Comparison of ENCODE assay signal across 8 cellular contexts in the genomic region with DNA sequence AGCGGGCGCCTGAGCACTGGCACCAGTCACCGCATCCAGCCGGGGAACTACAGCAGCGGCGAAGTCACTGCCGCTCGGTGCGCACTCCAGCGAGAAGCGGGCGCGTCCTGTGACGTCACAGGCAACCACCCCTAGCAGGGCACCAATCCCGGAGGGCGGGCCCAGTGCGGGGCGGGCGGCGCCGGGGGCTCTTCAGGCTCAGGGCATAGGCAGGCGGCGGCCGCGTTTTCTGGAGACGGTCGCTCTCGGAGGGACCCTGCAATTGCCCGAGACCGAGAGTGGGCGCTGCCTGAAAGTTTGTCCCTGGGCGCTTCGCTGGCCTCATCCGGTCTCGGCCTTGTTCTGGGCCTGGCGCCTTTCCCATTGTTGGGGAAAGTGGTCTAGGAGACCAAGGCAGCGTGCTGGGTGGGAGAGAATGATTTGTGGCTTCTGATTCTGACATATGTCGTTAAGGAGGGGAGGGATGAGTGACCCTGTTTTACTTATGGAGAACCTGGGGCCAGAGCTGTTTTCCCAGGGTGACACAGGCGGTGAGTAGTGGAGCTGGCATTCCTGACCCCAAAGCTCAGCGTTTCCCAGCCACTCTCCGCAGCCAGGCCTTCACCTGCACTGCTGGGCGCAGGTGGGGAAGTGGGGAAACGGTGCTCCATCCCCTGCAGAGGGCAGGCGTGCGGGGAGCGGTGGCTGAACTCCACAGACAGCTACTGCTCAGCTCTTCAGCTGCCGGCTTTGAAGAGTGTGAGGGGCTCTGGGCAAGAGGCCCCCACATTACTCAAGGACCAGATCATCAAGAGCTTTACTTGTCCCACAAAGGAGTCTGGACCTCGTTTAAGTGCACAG. TPM values are rescaled to one million over a fixed set of nuclear protein-coding genes. Genes with fewer than 3 reads are reported as not detected.
A peak's percentile ranks its signal among the peaks of the same experiment; 100 is the strongest.
DNase-seq lines count a peak whose midpoint lies in the region; ATAC-seq and TF ChIP-seq lines count a peak whose summit lies in the region.
"Not testable (repeated sequence)": the region's sequence is repeated elsewhere in the genome, so short reads cannot be mapped to it uniquely, and the experiment has no call there.

A gene with protein sequence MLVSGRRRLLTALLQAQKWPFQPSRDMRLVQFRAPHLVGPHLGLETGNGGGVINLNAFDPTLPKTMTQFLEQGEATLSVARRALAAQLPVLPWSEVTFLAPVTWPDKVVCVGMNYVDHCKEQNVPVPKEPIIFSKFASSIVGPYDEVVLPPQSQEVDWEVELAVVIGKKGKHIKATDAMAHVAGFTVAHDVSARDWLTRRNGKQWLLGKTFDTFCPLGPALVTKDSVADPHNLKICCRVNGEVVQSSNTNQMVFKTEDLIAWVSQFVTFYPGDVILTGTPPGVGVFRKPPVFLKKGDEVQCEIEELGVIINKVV (minus strand): TSS at position 111 of the 840 bp plus-strand sequence. CDS start 3,176 bp downstream, outside the sequence.

- peak within 1 kb of the TSS; percentile 48 for H3K4me2 ChIP-seq in trophoblast cell (ENCODE audit: low read length)

- H3K4me3 ChIP-seq in trophoblast cell (ENCODE audit: low read depth, low read length), result not testable (repeated sequence)
- H3K4me3 ChIP-seq in suprapubic skin, result peak within 1 kb of the TSS; percentile 50

- H3K79me2 ChIP-seq in trophoblast cell (ENCODE audit: control insufficient read depth, insufficient read depth, low read length, poor library complexity), result not testable (repeated sequence)

- DNase-seq in GM10266 (ENCODE audit: extremely low spot score), result peak; percentile 31
- peak; percentile 39 for DNase-seq in NCI-H1105 (lab: John Stamatoyannopoulos, UW)
- peak; percentile 71 to 74 (median 71) for DNase-seq in T-helper 17 cell
- peak; percentile 79 for DNase-seq in activated naive CD8-positive, alpha-beta T cell treated with anti-CD3 and anti-CD28 coated beads, Interleukin-2, amount 10 ng/mL, durations not matched to agents 7 days and 5 days
- DNase-seq in Right ventricle myocardium inferior (ENCODE audit: missing footprints), result peak; percentile 94
- DNase-seq in trophoblast cell, result peak; percentile 12 to 29
- DNase-seq in suprapubic skin (ENCODE audit: low spot score in 2 of 2), result peak; percentile 85 to 91

- not testable (repeated sequence) for H3K9me3 Mint-ChIP-seq in activated naive CD8-positive, alpha-beta T cell treated with anti-CD3 and anti-CD28 coated beads, Interleukin-2, amount 10 ng/mL, durations not matched to agents 7 days and 5 days

- H2BK12ac ChIP-seq in trophoblast cell (ENCODE audit: low read length), result not testable (repeated sequence)

- POLR2A ChIA-PET in activated naive CD8-positive, alpha-beta T cell treated with anti-CD3 and anti-CD28 coated beads, Interleukin-2, amount 10 ng/mL, durations not matched to agents 7 days and 5 days (lab: Charles Lee), result not testable (repeated sequence)

- not testable (repeated sequence) for H3K79me1 ChIP-seq in trophoblast cell (ENCODE audit: low read length)

- not testable (repeated sequence) for H3K4me1 Mint-ChIP-seq in T-helper 17 cell
- H3K4me1 Mint-ChIP-seq in activated naive CD8-positive, alpha-beta T cell treated with anti-CD3 and anti-CD28 coated beads, Interleukin-2, amount 10 ng/mL, durations not matched to agents 7 days and 5 days, result peaks cover 11% of the 10 kb centered on the region

- H3K9ac ChIP-seq in trophoblast cell (ENCODE audit: low read length), result not testable (repeated sequence)

- H2BK5ac ChIP-seq in trophoblast cell (ENCODE audit: low read depth, low read length, poor library complexity), result not testable (repeated sequence)

- H3K36me3 ChIP-seq in trophoblast cell (ENCODE audit: control insufficient read depth in 1 of 2, insufficient read depth in 2 of 2, low read length in 2 of 2); suprapubic skin: not testable (repeated sequence)

- H3K23ac ChIP-seq in trophoblast cell (ENCODE audit: low read length), result not testable (repeated sequence)

- H3K36me3 Mint-ChIP-seq in T-helper 17 cell (ENCODE audit: low read depth); activated naive CD8-positive, alpha-beta T cell treated with anti-CD3 and anti-CD28 coated beads, Interleukin-2, amount 10 ng/mL, durations not matched to agents 7 days and 5 days: not testable (repeated sequence)

- not testable (repeated sequence) for H2AK5ac ChIP-seq in trophoblast cell (ENCODE audit: low read length)

- peaks cover 24% of the 10 kb centered on the region for H3K27me3 Mint-ChIP-seq in T-helper 17 cell
- peaks cover 12% of the 10 kb centered on the region for H3K27me3 Mint-ChIP-seq in activated naive CD8-positive, alpha-beta T cell treated with anti-CD3 and anti-CD28 coated beads, Interleukin-2, amount 10 ng/mL, durations not matched to agents 7 days and 5 days

- not testable (repeated sequence) for TF ChIP-seq EP300 in suprapubic skin (IDR thresholded peaks at IDR 0.05)

- H4K91ac ChIP-seq in trophoblast cell (ENCODE audit: low read depth, low read length), result not testable (repeated sequence)

- not testable (repeated sequence) for H3K27ac ChIP-seq in trophoblast cell (ENCODE audit: low read depth, low read length)
- peak within 1 kb of the TSS; percentile 24 for H3K27ac ChIP-seq in suprapubic skin

- H2BK120ac ChIP-seq in trophoblast cell (ENCODE audit: insufficient read depth, low read length, poor library complexity), result not testable (repeated sequence)

- not testable (repeated sequence) for TF ChIP-seq CTCF in GM10266 (IDR thresholded peaks at IDR 0.05; ENCODE audit: control insufficient read depth, insufficient read depth, low read depth, missing control alignments); suprapubic skin (IDR thresholded peaks at IDR 0.05)

- no CpG with 5 or more reads among the region's 48 CpGs for WGBS in trophoblast cell (ENCODE audit: extremely low coverage, insufficient coverage, insufficient read length)
- WGBS in suprapubic skin, result 12% methylated on average over 9 of the region's 48 CpGs

- not testable (repeated sequence) for H3K27me3 ChIP-seq in trophoblast cell (ENCODE audit: insufficient read depth, low read length); suprapubic skin

- not testable (repeated sequence) for H3K9me3 ChIP-seq in T-helper 17 cell (ENCODE audit: control insufficient read depth, low read length, poor library complexity, severe bottlenecking); trophoblast cell (ENCODE audit: insufficient read depth, low read depth, low read length); suprapubic skin

- intact Hi-C loops in Right ventricle myocardium inferior (cut with DNase I), result not testable (repeated sequence)

- not testable (repeated sequence) for H3K4me1 ChIP-seq in trophoblast cell (ENCODE audit: control insufficient read depth in 1 of 2, insufficient read depth in 2 of 2, low read length in 2 of 2); suprapubic skin

- H2AFZ ChIP-seq in trophoblast cell (ENCODE audit: insufficient read depth, low read length, poor library complexity), result peak within 1 kb of the TSS; percentile 63

- not testable (repeated sequence) for H4K12ac ChIP-seq in trophoblast cell (ENCODE audit: low read depth, low read length)

- H3K4ac ChIP-seq in trophoblast cell (ENCODE audit: low read depth, low read length), result not testable (repeated sequence)

- peak within 1 kb of the TSS; percentile 77 for H3K4me3 Mint-ChIP-seq in T-helper 17 cell
- H3K4me3 Mint-ChIP-seq in activated naive CD8-positive, alpha-beta T cell treated with anti-CD3 and anti-CD28 coated beads, Interleukin-2, amount 10 ng/mL, durations not matched to agents 7 days and 5 days, result peak within 1 kb of the TSS; percentile 82

- not testable (repeated sequence) for H3K18ac ChIP-seq in trophoblast cell (ENCODE audit: low read length)

- H4K8ac ChIP-seq in trophoblast cell (ENCODE audit: low read depth, low read length), result peak within 1 kb of the TSS; percentile 82

- ATAC-seq in HG02763 (IDR thresholded peaks at IDR 0.05; ENCODE audit: unreplicated experiment) (peak; percentile 90), T-helper 17 cell (peak; percentile 98), Right ventricle myocardium inferior (peak; percentile 95)
- ATAC-seq in activated naive CD8-positive, alpha-beta T cell treated with anti-CD3 and anti-CD28 coated beads, Interleukin-2, amount 10 ng/mL, durations not matched to agents 7 days and 5 days (ENCODE audit: low read depth), result peak; percentile 97

- H3K14ac ChIP-seq in trophoblast cell (ENCODE audit: low read length), result not testable (repeated sequence)

- H3K27ac Mint-ChIP-seq in T-helper 17 cell, result peak within 1 kb of the TSS; percentile 85
- peak within 1 kb of the TSS; percentile 58 for H3K27ac Mint-ChIP-seq in activated naive CD8-positive, alpha-beta T cell treated with anti-CD3 and anti-CD28 coated beads, Interleukin-2, amount 10 ng/mL, durations not matched to agents 7 days and 5 days

- TF ChIP-seq POLR2A in suprapubic skin (IDR thresholded peaks at IDR 0.05), result not testable (repeated sequence)

RNA-seq across cellular contexts. Expression of the gene that starts here (rescaled TPM):
- total RNA-seq in T-helper 17 cell (10 to 100 TPM; 16.9 to 21.4 TPM), Right ventricle myocardium inferior (34.2 TPM), suprapubic skin (10 to 100 TPM; 11.3 to 21.5 (median 16.7) TPM)
- 10 to 100 TPM; 26.9 to 31.5 TPM for total RNA-seq in activated naive CD8-positive, alpha-beta T cell treated with anti-CD3 and anti-CD28 coated beads, Interleukin-2, amount 10 ng/mL, durations not matched to agents 7 days and 5 days
- polyA plus RNA-seq in trophoblast cell (2013), result 7.3 and 7.7 TPM in 2 replicates

Comparison
In these comparisons a context has a peak if more than half of its experiments do, and no peak if none do; other contexts are left out.
1. DNase-seq: peak in every context shown above with its lines; median percentile 94 in Right ventricle myocardium inferior; 88 in suprapubic skin; 79 in activated naive CD8-positive, alpha-beta T cell treated with anti-CD3 and anti-CD28 coated beads, Interleukin-2, amount 10 ng/mL, durations not matched to agents 7 days and 5 days; 71 in T-helper 17 cell; 39 in NCI-H1105; 31 in GM10266; 20 in trophoblast cell.